ENCODE assay signal across 12 cellular contexts in the genomic region with DNA sequence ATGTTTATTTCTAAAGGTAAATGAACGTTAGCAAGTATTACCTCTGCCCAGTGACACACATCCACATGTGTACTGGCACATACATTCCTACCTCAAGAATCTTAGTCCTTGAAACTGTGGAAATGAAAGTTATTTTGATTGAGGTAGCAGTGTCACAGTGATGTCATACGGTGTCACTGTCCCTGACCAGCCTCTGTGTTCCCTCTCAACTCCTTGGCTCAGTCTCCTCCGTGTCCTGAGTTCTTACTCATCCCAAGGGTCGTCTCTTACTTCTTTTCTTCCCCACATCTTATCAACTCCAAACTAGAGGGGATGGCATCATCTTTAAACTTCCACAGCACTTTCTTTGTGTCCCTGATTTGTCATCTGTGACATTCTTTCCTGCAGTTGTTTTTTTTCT. TPM values are rescaled to one million over a fixed set of nuclear protein-coding genes. Genes with fewer than 3 reads are reported as not detected.
DNase-seq lines count a peak whose midpoint lies in the region; ATAC-seq lines count a peak whose summit lies in the region.
"Had no signal": no experiment of that assay in that cellular context is flagged by ENCODE, and none has a peak within 500 bp of the region (broad histone marks: within the 10 kb centered on the region; RNA-seq: fewer than 3 reads in every experiment).

No MANE protein-coding gene starts in this region.

- peak overlapping the region; percentile 97 for H3K4me3 Mint-ChIP-seq in activated T-cell treated with anti-CD3 and anti-CD28 coated beads, Interleukin-2, amount 50 U/mL, for 4 hours

- no peaks in the 10 kb centered on the region for H3K9me3 Mint-ChIP-seq in activated T-cell treated with anti-CD3 and anti-CD28 coated beads, Interleukin-2, amount 50 U/mL, for 4 hours
- peaks cover 0 to 6% of the 10 kb centered on the region in 2 donors for H3K9me3 Mint-ChIP-seq in activated naive CD4-positive, alpha-beta T cell treated with anti-CD3 and anti-CD28 coated beads, Interleukin-2, amount 50 U/mL, for 72 hours

- ATAC-seq in activated T-cell treated with anti-CD3 and anti-CD28 coated beads, Interleukin-2, amount 50 U/mL, for 4 hours, result peak; percentile 12 to 20
- peak; percentile 21 to 57 for ATAC-seq in activated naive CD4-positive, alpha-beta T cell treated with anti-CD3 and anti-CD28 coated beads, Interleukin-2, amount 50 U/mL, for 72 hours
- ATAC-seq in stimulated activated naive CD8-positive, alpha-beta T cell treated with anti-CD3 and anti-CD28 coated beads, Interleukin-15, Interleukin-2, amounts not matched to agents 100 U/mL and 50 U/mL, for 24 hours, result peak; percentile 24
- ATAC-seq in HG03565 (IDR thresholded peaks at IDR 0.05; ENCODE audit: unreplicated experiment) (no peak), left ventricle myocardium superior (no peak)

- H3K27me3 Mint-ChIP-seq in activated T-cell treated with anti-CD3 and anti-CD28 coated beads, Interleukin-2, amount 50 U/mL, for 4 hours (ENCODE audit: low read depth), result no peaks in the 10 kb centered on the region

- peaks cover 82% of the 10 kb centered on the region for H3K4me1 Mint-ChIP-seq in activated T-cell treated with anti-CD3 and anti-CD28 coated beads, Interleukin-2, amount 50 U/mL, for 4 hours (ENCODE audit: low read depth)

- DNase-seq in activated T-cell treated with anti-CD3 and anti-CD28 coated beads, Interleukin-2, amount 50 U/mL, for 4 hours, result no peak
- DNase-seq in activated T-cell treated with anti-CD3 and anti-CD28 coated beads for 4 hours, result no peak
- DNase-seq in activated naive CD4-positive, alpha-beta T cell treated with anti-CD3 and anti-CD28 coated beads, Interleukin-2, amount 50 U/mL, for 72 hours (ENCODE audit: low spot score in 2 of 2), result no peak
- DNase-seq in islet precursor cell, result peak; percentile 44
- no peak for DNase-seq in stimulated activated naive CD8-positive, alpha-beta T cell treated with anti-CD3 and anti-CD28 coated beads, Interleukin-15, Interleukin-2, amounts not matched to agents 100 U/mL and 50 U/mL, for 24 hours
- DNase-seq in NCI-H1436 treated with DMSO at 0.1 percent for 48 hours (lab: John Stamatoyannopoulos, UW), result no peak
- DNase-seq in left ventricle myocardium superior, result no peak
- DNase-seq: erythroblast; KBM-7; NCI-H510A treated with DMSO at 0.1 percent for 48 hours; stimulated activated naive CD4-positive, alpha-beta T cell treated with Interleukin-2 at 50 U/mL for 16 hours had no signal

- H3K27ac Mint-ChIP-seq in activated naive CD4-positive, alpha-beta T cell treated with anti-CD3 and anti-CD28 coated beads, Interleukin-2, amount 50 U/mL, for 72 hours, result peak overlapping the region; percentile 99 to 100

- peaks cover 31% of the 10 kb centered on the region for H3K36me3 Mint-ChIP-seq in activated T-cell treated with anti-CD3 and anti-CD28 coated beads, Interleukin-2, amount 50 U/mL, for 4 hours (ENCODE audit: insufficient read depth)
- H3K36me3 Mint-ChIP-seq in activated naive CD4-positive, alpha-beta T cell treated with anti-CD3 and anti-CD28 coated beads, Interleukin-2, amount 50 U/mL, for 72 hours, result peaks cover 50 to 72% of the 10 kb centered on the region in 2 donors

- intact Hi-C loops in left ventricle myocardium superior (cut with micrococcal nuclease), result no loop called here

RNA-seq across cellular contexts. Expression of gene NCK2, which starts 3.3 kb away (rescaled TPM):
- 10 to 100 TPM; 71.6 to 79.1 (median 73.5) TPM for total RNA-seq in activated T-cell treated with anti-CD3 and anti-CD28 coated beads, Interleukin-2, amount 50 U/mL, for 4 hours
- total RNA-seq in activated naive CD4-positive, alpha-beta T cell treated with anti-CD3 and anti-CD28 coated beads, Interleukin-2, amount 50 U/mL, for 72 hours, result 10 to 100 TPM; 89.3 to 98.5 TPM
- 39.9 TPM for total RNA-seq in left ventricle myocardium superior

Comparison
In these comparisons a context has a peak if more than half of its experiments do, and no peak if none do; other contexts are left out.
1. ATAC-seq: peak in activated T-cell treated with anti-CD3 and anti-CD28 coated beads, Interleukin-2, amount 50 U/mL, for 4 hours (2 of 2), activated naive CD4-positive, alpha-beta T cell treated with anti-CD3 and anti-CD28 coated beads, Interleukin-2, amount 50 U/mL, for 72 hours (2 of 2) and stimulated activated naive CD8-positive, alpha-beta T cell treated with anti-CD3 and anti-CD28 coated beads, Interleukin-15, Interleukin-2, amounts not matched to agents 100 U/mL and 50 U/mL, for 24 hours (single experiment); none in HG03565 (single experiment) and left ventricle myocardium superior (single experiment).